17 cellular contexts compared by ENCODE assay signal in the genomic region with DNA sequence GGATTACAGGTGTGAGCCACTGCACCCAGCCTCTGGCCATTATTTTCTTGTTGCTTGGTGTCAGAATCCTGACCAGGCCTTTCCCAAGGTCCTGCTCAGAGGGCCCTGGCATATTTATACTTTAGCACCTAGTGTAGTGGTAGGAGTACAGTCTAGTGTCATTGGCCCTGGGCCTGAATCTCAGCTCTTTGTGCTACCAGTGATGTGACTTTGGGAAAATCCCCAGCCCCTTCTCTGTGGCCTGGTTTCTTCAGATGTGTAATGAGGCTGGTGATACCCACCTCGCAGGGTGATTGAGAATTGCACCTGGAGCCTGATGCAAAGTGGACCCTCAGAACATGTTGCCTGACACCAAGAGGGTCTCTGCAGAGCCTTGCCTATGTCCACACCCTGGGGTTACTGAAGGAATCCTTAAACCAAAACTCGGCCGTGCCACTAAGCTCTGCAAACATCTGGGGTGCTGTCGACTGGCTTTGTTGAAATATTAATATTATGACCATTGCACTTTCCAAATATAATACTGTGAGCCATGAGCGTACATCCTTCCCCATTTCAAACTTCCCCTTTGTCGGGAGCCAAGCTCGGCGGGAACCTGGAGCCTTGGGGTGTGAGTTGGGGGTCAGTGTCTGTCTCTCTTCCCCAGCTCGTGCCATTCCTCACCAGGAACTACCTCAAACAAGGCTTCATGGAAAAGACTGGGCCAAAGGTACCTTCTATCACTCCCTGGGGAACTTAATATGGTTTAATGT. TPM values are rescaled to one million over a fixed set of nuclear protein-coding genes. Genes with fewer than 3 reads are reported as not detected.
A peak's percentile ranks its signal among the peaks of the same experiment; 100 is the strongest.
DNase-seq lines count a peak whose midpoint lies in the region; ATAC-seq and TF ChIP-seq lines count a peak whose summit lies in the region.
"Had no signal": no experiment of that assay in that cellular context is flagged by ENCODE, and none has a peak within 500 bp of the region (broad histone marks: within the 10 kb centered on the region; RNA-seq: fewer than 3 reads in every experiment).

No MANE protein-coding gene starts in this region.

- no peak overlapping the region for H2BK120ac ChIP-seq in IMR-90 (ENCODE audit: low read depth, low read length)

- no peak overlapping the region for H4K8ac ChIP-seq in IMR-90 (ENCODE audit: low read depth in 2 of 2, low read length in 2 of 2)

- no TSS peak for BruUV-seq in IMR-90 (replicated peaks; lab: Mats Ljungman, UMichigan)

- no peak overlapping the region for H3K9ac ChIP-seq in IMR-90 (ENCODE audit: low read depth, low read length)
- H3K9ac ChIP-seq in OCI-LY3 (ENCODE audit: low read length) = no peak overlapping the region

- no peak for TF ChIP-seq RAD21 in IMR-90 (IDR thresholded peaks at IDR 0.05; ENCODE audit: low read length)

- H3K9me3 ChIP-seq in IMR-90 (ENCODE audit: control insufficient read depth, insufficient read depth, low read length) (no peaks in the 10 kb centered on the region), OCI-LY3 (ENCODE audit: insufficient read depth, low read length) (no peaks in the 10 kb centered on the region)

- H3K4me3 ChIP-seq in IMR-90 (ENCODE audit: insufficient read depth, low read depth, low read length) = no peak overlapping the region
- no peak overlapping the region for H3K4me3 ChIP-seq in OCI-LY3 (ENCODE audit: low read length)
- H3K4me3 ChIP-seq: cardiac muscle cell had no signal

- H3K56ac ChIP-seq in IMR-90 (ENCODE audit: extremely low read depth, insufficient read depth, low read length) = no peak overlapping the region

- no peaks in the 10 kb centered on the region for H3K9me3 Mint-ChIP-seq in stimulated activated memory B cell treated with anti-CD40 and anti-IgM and Interleukin-4, amounts not matched to agents 10 μg/mL and 1 μg/mL and 100 μg/mL, for 72 hours
- H3K9me3 Mint-ChIP-seq in activated CD4-positive, alpha-beta memory T cell treated with anti-CD3 and anti-CD28 coated beads for 36 hours = no peaks in the 10 kb centered on the region
- H3K9me3 Mint-ChIP-seq: stimulated activated effector memory CD8-positive, alpha-beta T cell treated with anti-CD3 and anti-CD28 coated beads, Interleukin-12 subunit alpha, Interleukin-12 subunit beta, amount 100 ng/mL, for 72 hours had no signal

- H4K20me1 ChIP-seq in IMR-90 (ENCODE audit: insufficient read depth, low read length) = no peaks in the 10 kb centered on the region
- H4K20me1 ChIP-seq in OCI-LY3 (ENCODE audit: insufficient read depth, low read length) = no peaks in the 10 kb centered on the region

- no peak overlapping the region for H3K4me3 Mint-ChIP-seq in stimulated activated memory B cell treated with anti-CD40 and anti-IgM and Interleukin-4, amounts not matched to agents 10 μg/mL and 1 μg/mL and 100 μg/mL, for 72 hours
- no peak overlapping the region for H3K4me3 Mint-ChIP-seq in activated CD4-positive, alpha-beta memory T cell treated with anti-CD3 and anti-CD28 coated beads for 36 hours
- H3K4me3 Mint-ChIP-seq: activated CD8-positive, alpha-beta T cell treated with anti-CD3 and anti-CD28 coated beads, Interleukin-2, amount 10 ng/mL, durations not matched to agents 7 days and 5 days; CD4-positive, CD25-positive, alpha-beta regulatory T cell; stimulated activated effector memory CD8-positive, alpha-beta T cell treated with anti-CD3 and anti-CD28 coated beads, Interleukin-12 subunit alpha, Interleukin-12 subunit beta, amount 100 ng/mL, for 72 hours had no signal

- POLR2A ChIA-PET in IMR-90 (lab: Charles Lee; ENCODE audit: unreplicated experiment) = interaction anchor here (0.5 kb wide), 1 partner anchor 70 kb away, joined by 3 read pairs; no protein-coding TSS in a partner anchor
- POLR2A ChIA-PET in activated CD4-positive, alpha-beta memory T cell treated with anti-CD3 and anti-CD28 coated beads for 36 hours (lab: Charles Lee) = no interaction called here

- no peak overlapping the region for H3K27ac ChIP-seq in IMR-90 (ENCODE audit: insufficient read depth, low read length)
- no peak overlapping the region for H3K27ac ChIP-seq in OCI-LY3 (ENCODE audit: low read length)
- H3K27ac ChIP-seq: cardiac muscle cell had no signal

- no peak for ATAC-seq in IMR-90 (ENCODE audit: low read depth)
- ATAC-seq in left ventricle myocardium superior = peak; percentile 40
- ATAC-seq in stimulated activated memory B cell treated with anti-CD40 and anti-IgM and Interleukin-4, amounts not matched to agents 10 μg/mL and 1 μg/mL and 100 μg/mL, for 72 hours = peak; percentile 48
- no peak for ATAC-seq in HG02970 (IDR thresholded peaks at IDR 0.05; ENCODE audit: low FRiP score, unreplicated experiment)
- ATAC-seq in HG02884 (IDR thresholded peaks at IDR 0.05; ENCODE audit: unreplicated experiment) = no peak
- ATAC-seq: activated CD8-positive, alpha-beta T cell treated with anti-CD3 and anti-CD28 coated beads, Interleukin-2, amount 10 ng/mL, durations not matched to agents 7 days and 5 days; HepG2; stimulated activated effector memory CD8-positive, alpha-beta T cell treated with anti-CD3 and anti-CD28 coated beads, Interleukin-12 subunit alpha, Interleukin-12 subunit beta, amount 100 ng/mL, for 72 hours had no signal

- no peak overlapping the region for H3K14ac ChIP-seq in IMR-90 (replicated peaks; ENCODE audit: low read depth, low read length)

- no peak overlapping the region for H2BK20ac ChIP-seq in IMR-90 (ENCODE audit: low read depth, low read length)

- H2AK5ac ChIP-seq in IMR-90 (ENCODE audit: low read depth, low read length) = no peak overlapping the region

- H2BK15ac ChIP-seq in IMR-90 (ENCODE audit: low read depth, low read length) = no peak overlapping the region

- DNase-seq in IMR-90 = no peak
- peak; percentile 40 for DNase-seq in left ventricle myocardium superior
- no peak for DNase-seq in cerebellar nuclear complex (lab: John Stamatoyannopoulos, UW)
- no peak for DNase-seq in activated CD4-positive, alpha-beta memory T cell treated with anti-CD3 and anti-CD28 coated beads for 36 hours
- DNase-seq: activated CD8-positive, alpha-beta T cell treated with anti-CD3 and anti-CD28 coated beads, Interleukin-2, amount 10 ng/mL, durations not matched to agents 7 days and 5 days; CD4-positive, CD25-positive, alpha-beta regulatory T cell; kidney glomerular epithelial cell; NCI-H1417 treated with DMSO at 0.1 percent for 48 hours; NCI-H446; stimulated activated CD4-positive, alpha-beta T cell treated with anti-CD3 and anti-CD28 coated beads, Interleukin-4, amount 100 ng/mL, for 1 hour had no signal

- H3K36me3 ChIP-seq in IMR-90 (ENCODE audit: control insufficient read depth, insufficient read depth, low read length) (no peaks in the 10 kb centered on the region), OCI-LY3 (replicated peaks; ENCODE audit: low read depth, low read length) (no peaks in the 10 kb centered on the region)
- H3K36me3 ChIP-seq: cardiac muscle cell had no signal

- H2AK9ac ChIP-seq in IMR-90 (replicated peaks; ENCODE audit: low read depth, low read length, poor library complexity) = no peak overlapping the region

- intact Hi-C loops in IMR-90 (cut with micrococcal nuclease) (no loop called here), left ventricle myocardium superior (cut with micrococcal nuclease) (no loop called here)
- intact Hi-C loops in activated CD4-positive, alpha-beta memory T cell treated with anti-CD3 and anti-CD28 coated beads for 36 hours (cut with micrococcal nuclease) = no loop called here

- dilution Hi-C loops in IMR-90 (cut with HindIII; ENCODE audit: low sequenced_read_pairs, unreplicated experiment) = no loop called here

- H3K23ac ChIP-seq in IMR-90 (ENCODE audit: low read depth, low read length) = no peak overlapping the region

- H2BK5ac ChIP-seq in IMR-90 (ENCODE audit: low read depth, low read length, poor library complexity, severe bottlenecking) = no peak overlapping the region

- no peak overlapping the region for H4K5ac ChIP-seq in IMR-90 (ENCODE audit: low read depth, low read length)

- no peak overlapping the region for H3K18ac ChIP-seq in IMR-90 (ENCODE audit: low read depth, low read length)

- peaks cover 47% of the 10 kb centered on the region for H3K36me3 Mint-ChIP-seq in stimulated activated memory B cell treated with anti-CD40 and anti-IgM and Interleukin-4, amounts not matched to agents 10 μg/mL and 1 μg/mL and 100 μg/mL, for 72 hours
- no peaks in the 10 kb centered on the region for H3K36me3 Mint-ChIP-seq in activated CD4-positive, alpha-beta memory T cell treated with anti-CD3 and anti-CD28 coated beads for 36 hours
- H3K36me3 Mint-ChIP-seq: CD4-positive, CD25-positive, alpha-beta regulatory T cell; stimulated activated effector memory CD8-positive, alpha-beta T cell treated with anti-CD3 and anti-CD28 coated beads, Interleukin-12 subunit alpha, Interleukin-12 subunit beta, amount 100 ng/mL, for 72 hours had no signal

- no peaks in the 10 kb centered on the region for H3K9me1 ChIP-seq in IMR-90 (ENCODE audit: insufficient read depth, low read length)

- H3K4me2 ChIP-seq in IMR-90 (ENCODE audit: low read depth, low read length) = no peak overlapping the region
- peak overlapping the region; percentile 53 for H3K4me2 ChIP-seq in OCI-LY3 (ENCODE audit: low read length)

- peak overlapping the region; percentile 86 for H3K27ac Mint-ChIP-seq in stimulated activated memory B cell treated with anti-CD40 and anti-IgM and Interleukin-4, amounts not matched to agents 10 μg/mL and 1 μg/mL and 100 μg/mL, for 72 hours
- H3K27ac Mint-ChIP-seq in activated CD4-positive, alpha-beta memory T cell treated with anti-CD3 and anti-CD28 coated beads for 36 hours = no peak overlapping the region
- H3K27ac Mint-ChIP-seq: activated CD8-positive, alpha-beta T cell treated with anti-CD3 and anti-CD28 coated beads, Interleukin-2, amount 10 ng/mL, durations not matched to agents 7 days and 5 days; CD4-positive, CD25-positive, alpha-beta regulatory T cell; stimulated activated effector memory CD8-positive, alpha-beta T cell treated with anti-CD3 and anti-CD28 coated beads, Interleukin-12 subunit alpha, Interleukin-12 subunit beta, amount 100 ng/mL, for 72 hours had no signal

- H4K91ac ChIP-seq in IMR-90 (ENCODE audit: insufficient read depth, low read depth, low read length) = no peak overlapping the region

- H3K4ac ChIP-seq in IMR-90 (ENCODE audit: low read depth, low read length) = no peak overlapping the region

- CTCF ChIA-PET in IMR-90 (lab: Yijun Ruan, JAX) = no interaction called here
- CTCF ChIA-PET in activated CD4-positive, alpha-beta memory T cell treated with anti-CD3 and anti-CD28 coated beads for 36 hours (lab: Charles Lee) = no interaction called here

- no peak for TF ChIP-seq CTCF in IMR-90 (conservative IDR thresholded peaks at IDR 0.05; ENCODE audit: low read depth, low read length)
- no peak for TF ChIP-seq CTCF in OCI-LY3 (IDR thresholded peaks at IDR 0.05; ENCODE audit: low read depth, low read length)

- H3K4me1 Mint-ChIP-seq in stimulated activated memory B cell treated with anti-CD40 and anti-IgM and Interleukin-4, amounts not matched to agents 10 μg/mL and 1 μg/mL and 100 μg/mL, for 72 hours = peaks cover 50% of the 10 kb centered on the region
- H3K4me1 Mint-ChIP-seq in activated CD4-positive, alpha-beta memory T cell treated with anti-CD3 and anti-CD28 coated beads for 36 hours (ENCODE audit: low read depth) = no peaks in the 10 kb centered on the region
- H3K4me1 Mint-ChIP-seq: CD4-positive, CD25-positive, alpha-beta regulatory T cell; stimulated activated effector memory CD8-positive, alpha-beta T cell treated with anti-CD3 and anti-CD28 coated beads, Interleukin-12 subunit alpha, Interleukin-12 subunit beta, amount 100 ng/mL, for 72 hours had no signal

- in situ Hi-C loops in IMR-90 (cut with MboI; ENCODE audit: low sequenced_read_pairs) = no loop called here

- H3K4me1 ChIP-seq in IMR-90 (ENCODE audit: control insufficient read depth, insufficient read depth, low read length) (peaks cover 6% of the 10 kb centered on the region; the same call in 1 of the 2 replicates), OCI-LY3 (ENCODE audit: low read length) (peaks cover 25% of the 10 kb centered on the region)

- no peaks in the 10 kb centered on the region for H3K79me1 ChIP-seq in IMR-90 (ENCODE audit: low read depth in 1 of 2, low read length in 2 of 2)

- no peaks in the 10 kb centered on the region for H3K79me2 ChIP-seq in OCI-LY3 (ENCODE audit: low read length)

- H2AFZ ChIP-seq in IMR-90 (replicated peaks; ENCODE audit: low read length, poor library complexity) = peak overlapping the region; percentile 24
- H2AFZ ChIP-seq in OCI-LY3 (ENCODE audit: low read depth, low read length) = peak overlapping the region; percentile 60

- H3K27me3 Mint-ChIP-seq in stimulated activated memory B cell treated with anti-CD40 and anti-IgM and Interleukin-4, amounts not matched to agents 10 μg/mL and 1 μg/mL and 100 μg/mL, for 72 hours = no peaks in the 10 kb centered on the region
- no peaks in the 10 kb centered on the region for H3K27me3 Mint-ChIP-seq in activated CD4-positive, alpha-beta memory T cell treated with anti-CD3 and anti-CD28 coated beads for 36 hours

- no CpG with 5 or more reads among the region's 9 CpGs for WGBS in IMR-90 (ENCODE audit: extremely low coverage in 2 of 2, insufficient read length in 1 of 2), 2 experiments

- no peaks in the 10 kb centered on the region; the same call in 1 of the 2 replicates for H3K27me3 ChIP-seq in IMR-90 (ENCODE audit: control insufficient read depth, insufficient read depth, low read length)
- no peaks in the 10 kb centered on the region for H3K27me3 ChIP-seq in OCI-LY3 (ENCODE audit: low read depth, low read length)
- H3K27me3 ChIP-seq: cardiac muscle cell had no signal

- TF ChIP-seq POLR2A in IMR-90 (IDR thresholded peaks at IDR 0.05; ENCODE audit: low read depth, low read length) = no peak

RNA-seq across cellular contexts. Expression of a gene that starts 18.0 kb away (rescaled TPM):
- total RNA-seq in IMR-90 (2012; rRNA removed) (5.3 and 5.9 TPM in 2 replicates), left ventricle myocardium superior (4.1 TPM)
- polyA plus RNA-seq in IMR-90 (2012; rRNA removed) = 8.6 and 9.0 TPM in 2 replicates
- polyA plus RNA-seq in IMR-90 (2012; cell fraction: cytosol; rRNA removed) = 8.2 and 8.4 TPM in 2 replicates
- polyA plus RNA-seq in IMR-90 (2012; cell fraction: nucleus; rRNA removed; ENCODE audit: low replicate concordance) = 5.9 and 8.5 TPM in 2 replicates
- total RNA-seq in activated CD4-positive, alpha-beta memory T cell treated with anti-CD3 and anti-CD28 coated beads for 36 hours = 1 to 10 TPM; 7.3 to 8.5 TPM
- total RNA-seq: HepG2 had no signal
- polyA plus RNA-seq: HepG2 had no signal

RNA-seq across cellular contexts. Expression of a gene that starts 31.1 kb away (rescaled TPM):
- total RNA-seq in IMR-90 (2012; rRNA removed) = 0.90 and 1.1 TPM in 2 replicates
- polyA plus RNA-seq in IMR-90 (2012; rRNA removed) = 0.90 and 1.2 TPM in 2 replicates
- 0.79 and 6.5 TPM in 2 replicates for polyA plus RNA-seq in IMR-90 (2012; cell fraction: cytosol; rRNA removed)
- polyA plus RNA-seq in IMR-90 (2012; cell fraction: nucleus; rRNA removed; ENCODE audit: low replicate concordance) = 1.6 and 1.9 TPM in 2 replicates
- total RNA-seq in left ventricle myocardium superior = 8.0 TPM
- total RNA-seq in activated CD4-positive, alpha-beta memory T cell treated with anti-CD3 and anti-CD28 coated beads for 36 hours = 1 to 10 TPM; 1.0 to 1.3 TPM
- polyA plus RNA-seq: CD4-positive, CD25-positive, alpha-beta regulatory T cell had no signal

RNA-seq across cellular contexts. Expression of a gene that starts 46.8 kb away (rescaled TPM):
- total RNA-seq in IMR-90 (2012; rRNA removed) (13.8 and 17.8 TPM in 2 replicates), left ventricle myocardium superior (14.2 TPM)
- 4.8 and 7.9 TPM in 2 replicates for polyA plus RNA-seq in IMR-90 (2012; rRNA removed)
- polyA plus RNA-seq in IMR-90 (2012; cell fraction: cytosol; rRNA removed) = 2.4 and 3.0 TPM in 2 replicates
- 1.1 and 11.9 TPM in 2 replicates for polyA plus RNA-seq in IMR-90 (2012; cell fraction: nucleus; rRNA removed; ENCODE audit: low replicate concordance)
- total RNA-seq in activated CD4-positive, alpha-beta memory T cell treated with anti-CD3 and anti-CD28 coated beads for 36 hours = 10 to 100 TPM in 1 of 2 experiments, 1 to 10 TPM in 1; 9.7 to 11.4 TPM

Comparison
In these comparisons a context has a peak if more than half of its experiments do, and no peak if none do; other contexts are left out.
1. ATAC-seq: peak in left ventricle myocardium superior (single experiment) and stimulated activated memory B cell treated with anti-CD40 and anti-IgM and Interleukin-4, amounts not matched to agents 10 μg/mL and 1 μg/mL and 100 μg/mL, for 72 hours (single experiment); none in IMR-90 (single experiment), HG02970 (single experiment) and HG02884 (single experiment).